ENCODE assay signal across 2 cellular contexts in the genomic region with DNA sequence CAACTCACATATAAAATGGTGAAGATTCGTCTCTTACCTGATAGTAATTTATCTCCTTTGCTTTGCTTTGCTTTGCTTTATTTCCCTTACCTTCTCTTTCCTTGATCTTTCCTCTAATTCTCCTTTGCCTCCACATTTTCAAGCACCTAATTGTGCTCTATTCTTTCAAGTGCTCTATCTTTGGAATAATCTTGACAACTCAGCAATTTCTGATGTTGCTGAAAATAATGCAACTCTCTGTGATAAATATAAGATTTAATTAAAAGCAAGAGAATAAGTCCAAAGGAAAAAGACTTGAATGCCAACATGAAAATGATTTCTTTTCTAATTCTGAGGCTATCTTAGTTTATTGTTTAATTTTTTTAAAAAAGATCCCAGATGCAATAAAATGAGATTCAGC.
TF ChIP-seq lines count a peak whose summit lies in the region.

No MANE protein-coding gene starts in this region.

TF ChIP-seq in HepG2, 621 proteins besides CTCF, POLR2A, EP300 and RAD21:
- TF ChIP-seq ZNF234 (CRISPR knock-in tag; conservative IDR thresholded peaks at IDR 0.05) (no peak), MAFK (conservative IDR thresholded peaks at IDR 0.05 in 1 of 2, IDR thresholded peaks at IDR 0.05 in 1 of 2; ENCODE audit: low read length in 2 of 2) (peak; percentile 64 to 86; a peak in 3 of 4 replicates), XRCC5 (optimal IDR thresholded peaks at IDR 0.05; ENCODE audit: low read length) (no peak), ELF3 (CRISPR knock-in tag; IDR thresholded peaks at IDR 0.05) (no peak), TRIM24 (CRISPR knock-in tag; IDR thresholded peaks at IDR 0.05) (no peak), ZNF567 (CRISPR knock-in tag; IDR thresholded peaks at IDR 0.05; ENCODE audit: borderline replicate concordance) (no peak), LCORL (IDR thresholded peaks at IDR 0.05) (no peak), LCORL (CRISPR knock-in tag; IDR thresholded peaks at IDR 0.05) (no peak), MAFF (IDR thresholded peaks at IDR 0.05; ENCODE audit: low read depth, low read length) (peak; percentile 68; the same call in 1 of the 2 replicates), SMARCE1 (IDR thresholded peaks at IDR 0.05; ENCODE audit: borderline replicate concordance) (no peak), ZFP36 (IDR thresholded peaks at IDR 0.05; ENCODE audit: borderline replicate concordance, low read depth, low read length, partially characterized antibody) (no peak)
- TF ChIP-seq, protein P1, sequence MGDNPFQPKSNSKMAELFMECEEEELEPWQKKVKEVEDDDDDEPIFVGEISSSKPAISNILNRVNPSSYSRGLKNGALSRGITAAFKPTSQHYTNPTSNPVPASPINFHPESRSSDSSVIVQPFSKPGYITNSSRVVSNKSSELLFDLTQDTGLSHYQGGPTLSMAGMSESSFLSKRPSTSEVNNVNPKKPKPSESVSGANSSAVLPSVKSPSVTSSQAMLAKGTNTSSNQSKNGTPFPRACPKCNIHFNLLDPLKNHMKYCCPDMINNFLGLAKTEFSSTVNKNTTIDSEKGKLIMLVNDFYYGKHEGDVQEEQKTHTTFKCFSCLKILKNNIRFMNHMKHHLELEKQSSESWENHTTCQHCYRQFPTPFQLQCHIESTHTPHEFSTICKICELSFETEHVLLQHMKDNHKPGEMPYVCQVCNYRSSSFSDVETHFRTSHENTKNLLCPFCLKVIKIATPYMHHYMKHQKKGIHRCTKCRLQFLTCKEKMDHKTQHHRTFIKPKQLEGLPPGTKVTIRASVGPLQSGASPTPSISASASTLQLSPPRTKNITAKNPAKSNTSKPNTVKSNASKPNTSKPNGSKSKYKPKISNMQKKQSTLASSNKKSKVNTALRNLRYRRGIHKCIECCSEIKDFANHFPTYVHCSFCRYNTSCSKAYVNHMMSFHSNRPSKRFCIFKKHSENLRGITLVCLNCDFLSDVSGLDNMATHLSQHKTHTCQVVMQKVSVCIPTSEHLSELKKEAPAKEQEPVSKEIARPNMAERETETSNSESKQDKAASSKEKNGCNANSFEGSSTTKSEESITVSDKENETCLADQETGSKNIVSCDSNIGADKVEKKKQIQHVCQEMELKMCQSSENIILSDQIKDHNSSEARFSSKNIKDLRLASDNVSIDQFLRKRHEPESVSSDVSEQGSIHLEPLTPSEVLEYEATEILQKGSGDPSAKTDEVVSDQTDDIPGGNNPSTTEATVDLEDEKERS (CRISPR knock-in tag; IDR thresholded peaks at IDR 0.05), result no peak
- TF ChIP-seq, protein P2, sequence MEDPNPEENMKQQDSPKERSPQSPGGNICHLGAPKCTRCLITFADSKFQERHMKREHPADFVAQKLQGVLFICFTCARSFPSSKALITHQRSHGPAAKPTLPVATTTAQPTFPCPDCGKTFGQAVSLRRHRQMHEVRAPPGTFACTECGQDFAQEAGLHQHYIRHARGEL (CRISPR knock-in tag; IDR thresholded peaks at IDR 0.05), result no peak

TF ChIP-seq in IMR-90, 13 proteins besides CTCF, POLR2A, EP300 and RAD21:
- TF ChIP-seq FOS (IDR thresholded peaks at IDR 0.05; ENCODE audit: low read depth, low read length) (no peak), MAFK (IDR thresholded peaks at IDR 0.05; ENCODE audit: low read depth, low read length) (peak; percentile 83)
